ENCODE assay signal across 1 cellular context in the genomic region with DNA sequence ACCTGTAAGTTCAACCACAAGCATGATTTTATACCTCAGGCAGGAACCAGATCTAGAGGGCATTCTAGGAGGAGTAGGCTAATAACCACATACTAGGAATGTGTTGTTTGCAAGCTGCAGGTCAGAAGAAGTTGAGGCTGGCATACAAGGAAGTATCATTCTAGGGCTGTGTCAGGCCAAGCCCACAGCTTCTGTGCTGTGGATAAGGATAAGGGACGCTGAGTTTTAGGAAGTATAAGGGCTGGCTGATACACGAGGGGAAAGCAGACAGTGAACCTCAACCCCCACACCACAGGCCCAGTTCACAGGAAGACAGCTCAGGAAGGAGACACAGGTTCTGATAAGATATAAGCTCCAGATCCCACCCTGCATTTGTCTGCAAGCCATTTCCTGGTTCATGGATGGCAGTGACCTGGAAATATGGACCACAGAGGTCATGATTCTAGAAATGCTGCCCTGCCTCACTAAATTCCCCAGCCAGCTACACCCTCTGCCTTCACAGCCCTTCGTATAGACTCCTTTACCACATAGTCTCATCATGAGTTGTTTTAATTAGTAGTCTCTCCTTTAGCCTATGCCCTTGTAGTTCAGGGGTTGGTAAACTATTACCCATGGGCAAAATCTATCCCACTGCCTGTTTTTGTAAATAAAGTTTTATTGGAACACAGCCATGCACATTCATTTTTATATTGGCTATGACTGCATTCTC.
TF ChIP-seq lines count a peak whose summit lies in the region.

No MANE protein-coding gene starts in this region.

TF ChIP-seq in K562, 482 proteins besides CTCF, POLR2A, EP300 and RAD21 (continued from another document and continues in another):
- TF ChIP-seq ZNF277 (CRISPR knock-in tag; IDR thresholded peaks at IDR 0.05; ENCODE audit: borderline replicate concordance), result no peak
- TF ChIP-seq, protein P1, sequence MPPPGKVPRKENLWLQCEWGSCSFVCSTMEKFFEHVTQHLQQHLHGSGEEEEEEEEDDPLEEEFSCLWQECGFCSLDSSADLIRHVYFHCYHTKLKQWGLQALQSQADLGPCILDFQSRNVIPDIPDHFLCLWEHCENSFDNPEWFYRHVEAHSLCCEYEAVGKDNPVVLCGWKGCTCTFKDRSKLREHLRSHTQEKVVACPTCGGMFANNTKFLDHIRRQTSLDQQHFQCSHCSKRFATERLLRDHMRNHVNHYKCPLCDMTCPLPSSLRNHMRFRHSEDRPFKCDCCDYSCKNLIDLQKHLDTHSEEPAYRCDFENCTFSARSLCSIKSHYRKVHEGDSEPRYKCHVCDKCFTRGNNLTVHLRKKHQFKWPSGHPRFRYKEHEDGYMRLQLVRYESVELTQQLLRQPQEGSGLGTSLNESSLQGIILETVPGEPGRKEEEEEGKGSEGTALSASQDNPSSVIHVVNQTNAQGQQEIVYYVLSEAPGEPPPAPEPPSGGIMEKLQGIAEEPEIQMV (tag; conservative IDR thresholded peaks at IDR 0.05; ENCODE audit: low read depth), result no peak
- 0 out of 2 replicates have a peak, but pooled peaks have one; percentile 46 for TF ChIP-seq ERF (CRISPR knock-in tag; IDR thresholded peaks at IDR 0.05)
- no peak for TF ChIP-seq DIDO1 (tag; IDR thresholded peaks at IDR 0.05; ENCODE audit: low read depth)
- TF ChIP-seq, protein P2, sequence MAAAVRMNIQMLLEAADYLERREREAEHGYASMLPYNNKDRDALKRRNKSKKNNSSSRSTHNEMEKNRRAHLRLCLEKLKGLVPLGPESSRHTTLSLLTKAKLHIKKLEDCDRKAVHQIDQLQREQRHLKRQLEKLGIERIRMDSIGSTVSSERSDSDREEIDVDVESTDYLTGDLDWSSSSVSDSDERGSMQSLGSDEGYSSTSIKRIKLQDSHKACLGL (CRISPR knock-in tag; IDR thresholded peaks at IDR 0.05; ENCODE audit: borderline replicate concordance, poor library complexity, severe bottlenecking), result no peak
- no peak for TF ChIP-seq HNRNPK (IDR thresholded peaks at IDR 0.05; ENCODE audit: low read depth, low read length, poor library complexity, severe bottlenecking)
- TF ChIP-seq HDAC2 (IDR thresholded peaks at IDR 0.05), result peak; percentile 81
- TF ChIP-seq U2AF1 (optimal IDR thresholded peaks at IDR 0.05; ENCODE audit: low read depth, low read length), result no peak
- TF ChIP-seq CREBBP (IDR thresholded peaks at IDR 0.05; ENCODE audit: low read depth, low read length), result no peak
- no peak for TF ChIP-seq IRF2 (CRISPR knock-in tag; IDR thresholded peaks at IDR 0.05)
- TF ChIP-seq NFIX (CRISPR knock-in tag; IDR thresholded peaks at IDR 0.05; ENCODE audit: low read depth), result no peak
- TF ChIP-seq ZNF696 (CRISPR knock-in tag; conservative IDR thresholded peaks at IDR 0.05), result no peak
- TF ChIP-seq ZNF3 (CRISPR knock-in tag; IDR thresholded peaks at IDR 0.05), result no peak
- TF ChIP-seq ZNF785 (CRISPR knock-in tag; IDR thresholded peaks at IDR 0.05), result no peak
- no peak for TF ChIP-seq RBM34 (IDR thresholded peaks at IDR 0.05; ENCODE audit: borderline replicate concordance, insufficient read depth, low read length)
- no peak for TF ChIP-seq POLR2B (IDR thresholded peaks at IDR 0.05; ENCODE audit: low read depth, partially characterized antibody)
- TF ChIP-seq CHD1 (IDR thresholded peaks at IDR 0.05; ENCODE audit: low read length), result no peak
- peak; percentile 95 for TF ChIP-seq ETV1 (tag; conservative IDR thresholded peaks at IDR 0.05; ENCODE audit: low read depth)
- TF ChIP-seq ARID2 (IDR thresholded peaks at IDR 0.05), result no peak
- TF ChIP-seq ZNF77 (CRISPR knock-in tag; IDR thresholded peaks at IDR 0.05), result no peak
- no peak for TF ChIP-seq SFPQ (IDR thresholded peaks at IDR 0.05; ENCODE audit: low read depth, low read length)
- TF ChIP-seq, protein P3, sequence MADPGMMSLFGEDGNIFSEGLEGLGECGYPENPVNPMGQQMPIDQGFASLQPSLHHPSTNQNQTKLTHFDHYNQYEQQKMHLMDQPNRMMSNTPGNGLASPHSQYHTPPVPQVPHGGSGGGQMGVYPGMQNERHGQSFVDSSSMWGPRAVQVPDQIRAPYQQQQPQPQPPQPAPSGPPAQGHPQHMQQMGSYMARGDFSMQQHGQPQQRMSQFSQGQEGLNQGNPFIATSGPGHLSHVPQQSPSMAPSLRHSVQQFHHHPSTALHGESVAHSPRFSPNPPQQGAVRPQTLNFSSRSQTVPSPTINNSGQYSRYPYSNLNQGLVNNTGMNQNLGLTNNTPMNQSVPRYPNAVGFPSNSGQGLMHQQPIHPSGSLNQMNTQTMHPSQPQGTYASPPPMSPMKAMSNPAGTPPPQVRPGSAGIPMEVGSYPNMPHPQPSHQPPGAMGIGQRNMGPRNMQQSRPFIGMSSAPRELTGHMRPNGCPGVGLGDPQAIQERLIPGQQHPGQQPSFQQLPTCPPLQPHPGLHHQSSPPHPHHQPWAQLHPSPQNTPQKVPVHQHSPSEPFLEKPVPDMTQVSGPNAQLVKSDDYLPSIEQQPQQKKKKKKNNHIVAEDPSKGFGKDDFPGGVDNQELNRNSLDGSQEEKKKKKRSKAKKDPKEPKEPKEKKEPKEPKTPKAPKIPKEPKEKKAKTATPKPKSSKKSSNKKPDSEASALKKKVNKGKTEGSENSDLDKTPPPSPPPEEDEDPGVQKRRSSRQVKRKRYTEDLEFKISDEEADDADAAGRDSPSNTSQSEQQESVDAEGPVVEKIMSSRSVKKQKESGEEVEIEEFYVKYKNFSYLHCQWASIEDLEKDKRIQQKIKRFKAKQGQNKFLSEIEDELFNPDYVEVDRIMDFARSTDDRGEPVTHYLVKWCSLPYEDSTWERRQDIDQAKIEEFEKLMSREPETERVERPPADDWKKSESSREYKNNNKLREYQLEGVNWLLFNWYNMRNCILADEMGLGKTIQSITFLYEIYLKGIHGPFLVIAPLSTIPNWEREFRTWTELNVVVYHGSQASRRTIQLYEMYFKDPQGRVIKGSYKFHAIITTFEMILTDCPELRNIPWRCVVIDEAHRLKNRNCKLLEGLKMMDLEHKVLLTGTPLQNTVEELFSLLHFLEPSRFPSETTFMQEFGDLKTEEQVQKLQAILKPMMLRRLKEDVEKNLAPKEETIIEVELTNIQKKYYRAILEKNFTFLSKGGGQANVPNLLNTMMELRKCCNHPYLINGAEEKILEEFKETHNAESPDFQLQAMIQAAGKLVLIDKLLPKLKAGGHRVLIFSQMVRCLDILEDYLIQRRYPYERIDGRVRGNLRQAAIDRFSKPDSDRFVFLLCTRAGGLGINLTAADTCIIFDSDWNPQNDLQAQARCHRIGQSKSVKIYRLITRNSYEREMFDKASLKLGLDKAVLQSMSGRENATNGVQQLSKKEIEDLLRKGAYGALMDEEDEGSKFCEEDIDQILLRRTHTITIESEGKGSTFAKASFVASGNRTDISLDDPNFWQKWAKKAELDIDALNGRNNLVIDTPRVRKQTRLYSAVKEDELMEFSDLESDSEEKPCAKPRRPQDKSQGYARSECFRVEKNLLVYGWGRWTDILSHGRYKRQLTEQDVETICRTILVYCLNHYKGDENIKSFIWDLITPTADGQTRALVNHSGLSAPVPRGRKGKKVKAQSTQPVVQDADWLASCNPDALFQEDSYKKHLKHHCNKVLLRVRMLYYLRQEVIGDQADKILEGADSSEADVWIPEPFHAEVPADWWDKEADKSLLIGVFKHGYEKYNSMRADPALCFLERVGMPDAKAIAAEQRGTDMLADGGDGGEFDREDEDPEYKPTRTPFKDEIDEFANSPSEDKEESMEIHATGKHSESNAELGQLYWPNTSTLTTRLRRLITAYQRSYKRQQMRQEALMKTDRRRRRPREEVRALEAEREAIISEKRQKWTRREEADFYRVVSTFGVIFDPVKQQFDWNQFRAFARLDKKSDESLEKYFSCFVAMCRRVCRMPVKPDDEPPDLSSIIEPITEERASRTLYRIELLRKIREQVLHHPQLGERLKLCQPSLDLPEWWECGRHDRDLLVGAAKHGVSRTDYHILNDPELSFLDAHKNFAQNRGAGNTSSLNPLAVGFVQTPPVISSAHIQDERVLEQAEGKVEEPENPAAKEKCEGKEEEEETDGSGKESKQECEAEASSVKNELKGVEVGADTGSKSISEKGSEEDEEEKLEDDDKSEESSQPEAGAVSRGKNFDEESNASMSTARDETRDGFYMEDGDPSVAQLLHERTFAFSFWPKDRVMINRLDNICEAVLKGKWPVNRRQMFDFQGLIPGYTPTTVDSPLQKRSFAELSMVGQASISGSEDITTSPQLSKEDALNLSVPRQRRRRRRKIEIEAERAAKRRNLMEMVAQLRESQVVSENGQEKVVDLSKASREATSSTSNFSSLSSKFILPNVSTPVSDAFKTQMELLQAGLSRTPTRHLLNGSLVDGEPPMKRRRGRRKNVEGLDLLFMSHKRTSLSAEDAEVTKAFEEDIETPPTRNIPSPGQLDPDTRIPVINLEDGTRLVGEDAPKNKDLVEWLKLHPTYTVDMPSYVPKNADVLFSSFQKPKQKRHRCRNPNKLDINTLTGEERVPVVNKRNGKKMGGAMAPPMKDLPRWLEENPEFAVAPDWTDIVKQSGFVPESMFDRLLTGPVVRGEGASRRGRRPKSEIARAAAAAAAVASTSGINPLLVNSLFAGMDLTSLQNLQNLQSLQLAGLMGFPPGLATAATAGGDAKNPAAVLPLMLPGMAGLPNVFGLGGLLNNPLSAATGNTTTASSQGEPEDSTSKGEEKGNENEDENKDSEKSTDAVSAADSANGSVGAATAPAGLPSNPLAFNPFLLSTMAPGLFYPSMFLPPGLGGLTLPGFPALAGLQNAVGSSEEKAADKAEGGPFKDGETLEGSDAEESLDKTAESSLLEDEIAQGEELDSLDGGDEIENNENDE (IDR thresholded peaks at IDR 0.05; ENCODE audit: low read depth, low read length), result no peak
- TF ChIP-seq SUPT5H (IDR thresholded peaks at IDR 0.05), result no peak
- no peak for TF ChIP-seq ZNF354B (CRISPR knock-in tag; IDR thresholded peaks at IDR 0.05)
- no peak for TF ChIP-seq ZBTB49 (CRISPR knock-in tag; IDR thresholded peaks at IDR 0.05; ENCODE audit: borderline replicate concordance)
- no peak for TF ChIP-seq ZNF224 (CRISPR knock-in tag; IDR thresholded peaks at IDR 0.05)
- TF ChIP-seq CBX8 (IDR thresholded peaks at IDR 0.05; ENCODE audit: borderline replicate concordance, extremely low read depth, low read depth, low read length, poor library complexity, severe bottlenecking), result no peak
- no peak for TF ChIP-seq ZNF408 (CRISPR knock-in tag; IDR thresholded peaks at IDR 0.05; ENCODE audit: low read depth)
- no peak for TF ChIP-seq RBM14 (IDR thresholded peaks at IDR 0.05; ENCODE audit: borderline replicate concordance, insufficient read depth, low read depth, low read length)
- TF ChIP-seq, protein P4, sequence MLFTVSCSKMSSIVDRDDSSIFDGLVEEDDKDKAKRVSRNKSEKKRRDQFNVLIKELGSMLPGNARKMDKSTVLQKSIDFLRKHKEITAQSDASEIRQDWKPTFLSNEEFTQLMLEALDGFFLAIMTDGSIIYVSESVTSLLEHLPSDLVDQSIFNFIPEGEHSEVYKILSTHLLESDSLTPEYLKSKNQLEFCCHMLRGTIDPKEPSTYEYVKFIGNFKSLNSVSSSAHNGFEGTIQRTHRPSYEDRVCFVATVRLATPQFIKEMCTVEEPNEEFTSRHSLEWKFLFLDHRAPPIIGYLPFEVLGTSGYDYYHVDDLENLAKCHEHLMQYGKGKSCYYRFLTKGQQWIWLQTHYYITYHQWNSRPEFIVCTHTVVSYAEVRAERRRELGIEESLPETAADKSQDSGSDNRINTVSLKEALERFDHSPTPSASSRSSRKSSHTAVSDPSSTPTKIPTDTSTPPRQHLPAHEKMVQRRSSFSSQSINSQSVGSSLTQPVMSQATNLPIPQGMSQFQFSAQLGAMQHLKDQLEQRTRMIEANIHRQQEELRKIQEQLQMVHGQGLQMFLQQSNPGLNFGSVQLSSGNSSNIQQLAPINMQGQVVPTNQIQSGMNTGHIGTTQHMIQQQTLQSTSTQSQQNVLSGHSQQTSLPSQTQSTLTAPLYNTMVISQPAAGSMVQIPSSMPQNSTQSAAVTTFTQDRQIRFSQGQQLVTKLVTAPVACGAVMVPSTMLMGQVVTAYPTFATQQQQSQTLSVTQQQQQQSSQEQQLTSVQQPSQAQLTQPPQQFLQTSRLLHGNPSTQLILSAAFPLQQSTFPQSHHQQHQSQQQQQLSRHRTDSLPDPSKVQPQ (CRISPR knock-in tag; IDR thresholded peaks at IDR 0.05; ENCODE audit: borderline replicate concordance), result no peak
- TF ChIP-seq NR3C1 (CRISPR knock-in tag; IDR thresholded peaks at IDR 0.05), result no peak
- no peak for TF ChIP-seq GTF2E2 (tag; IDR thresholded peaks at IDR 0.05)
- TF ChIP-seq FOSL1 (tag; conservative IDR thresholded peaks at IDR 0.05), result no peak; the same call in 1 of the 2 replicates
- TF ChIP-seq FOXK1 (CRISPR knock-in tag; IDR thresholded peaks at IDR 0.05; ENCODE audit: borderline replicate concordance), result no peak
- no peak for TF ChIP-seq CCAR2 (IDR thresholded peaks at IDR 0.05; ENCODE audit: low read depth, low read length)
- no peak for TF ChIP-seq IFI16 (CRISPR knock-in tag; IDR thresholded peaks at IDR 0.05)
